In genomic region chr10:133292919-133293809, GRCh38 we compare ENCODE assay signal across 9 cellular contexts.
A peak's percentile ranks its signal among the peaks of the same experiment; 100 is the strongest.
DNase-seq lines count a peak whose midpoint lies in the region; ATAC-seq and TF ChIP-seq lines count a peak whose summit lies in the region.
"Had no signal": no experiment of that assay in that cellular context is flagged by ENCODE, and none has a peak within 500 bp of the region (broad histone marks: within the 10 kb centered on the region; RNA-seq: fewer than 3 reads in every experiment).

No MANE protein-coding gene starts in this region.

- CTCF ChIA-PET in RWPE1 (lab: Yijun Ruan, JAX) = interaction anchor here (0.9 to 1.4 kb wide), 3 partner anchors 11 to 36 kb away, joined by 4 to 6 read pairs (median 4); no protein-coding TSS in a partner anchor

- peak overlapping the region; percentile 77 for H3K27ac ChIP-seq in RWPE1
- H3K27ac ChIP-seq: SJCRH30 had no signal

- POLR2A ChIA-PET in RWPE1 (lab: Yijun Ruan, JAX; ENCODE audit: low non-redundant PET) = interaction anchor here (1.3 kb wide), 1 partner anchor 34 kb away, joined by 5 read pairs; no protein-coding TSS in a partner anchor

- H3K4me3 ChIP-seq in HFF-Myc (replicated peaks; ENCODE audit: low read depth, low read length) = no peak overlapping the region
- H3K4me3 ChIP-seq: SJCRH30 had no signal

- ATAC-seq in GM21360 (IDR thresholded peaks at IDR 0.05; ENCODE audit: unreplicated experiment) = no peak

- TF ChIP-seq CTCF in HFF-Myc (IDR thresholded peaks at IDR 0.05; ENCODE audit: low read depth, low read length, missing control alignments) (no peak), RWPE1 (conservative IDR thresholded peaks at IDR 0.05; ENCODE audit: low read depth) (no peak)

- DNase-seq in HFF-Myc (ENCODE audit: extremely low read depth, low read depth) = peak; percentile 72
- DNase-seq in RWPE1 (ENCODE audit: low spot score) = peak; percentile 95
- DNase-seq in fibroblast of gingiva (ENCODE audit: low read depth) = peak; percentile 21
- DNase-seq in stimulated activated CD8-positive, alpha-beta memory T cell treated with anti-CD3 and anti-CD28 coated beads, Interleukin-4, amount 100 ng/mL, for 48 hours = peak; percentile 50
- no peak for DNase-seq in NCI-H1436 (lab: John Stamatoyannopoulos, UW)
- DNase-seq in NCI-H128 (lab: John Stamatoyannopoulos, UW; ENCODE audit: unreplicated experiment) = no peak
- DNase-seq: NCI-H1092 treated with DMSO at 0.1 percent for 48 hours, SJCRH30 had no signal

Comparison
In these comparisons a context has a peak if more than half of its experiments do, and no peak if none do; other contexts are left out.
1. DNase-seq: peak in HFF-Myc (single experiment), RWPE1 (single experiment), fibroblast of gingiva (single experiment) and stimulated activated CD8-positive, alpha-beta memory T cell treated with anti-CD3 and anti-CD28 coated beads, Interleukin-4, amount 100 ng/mL, for 48 hours (single experiment); none in NCI-H1436 (single experiment) and NCI-H128 (single experiment).